ENCODE assay signal across 9 cellular contexts in the genomic region with DNA sequence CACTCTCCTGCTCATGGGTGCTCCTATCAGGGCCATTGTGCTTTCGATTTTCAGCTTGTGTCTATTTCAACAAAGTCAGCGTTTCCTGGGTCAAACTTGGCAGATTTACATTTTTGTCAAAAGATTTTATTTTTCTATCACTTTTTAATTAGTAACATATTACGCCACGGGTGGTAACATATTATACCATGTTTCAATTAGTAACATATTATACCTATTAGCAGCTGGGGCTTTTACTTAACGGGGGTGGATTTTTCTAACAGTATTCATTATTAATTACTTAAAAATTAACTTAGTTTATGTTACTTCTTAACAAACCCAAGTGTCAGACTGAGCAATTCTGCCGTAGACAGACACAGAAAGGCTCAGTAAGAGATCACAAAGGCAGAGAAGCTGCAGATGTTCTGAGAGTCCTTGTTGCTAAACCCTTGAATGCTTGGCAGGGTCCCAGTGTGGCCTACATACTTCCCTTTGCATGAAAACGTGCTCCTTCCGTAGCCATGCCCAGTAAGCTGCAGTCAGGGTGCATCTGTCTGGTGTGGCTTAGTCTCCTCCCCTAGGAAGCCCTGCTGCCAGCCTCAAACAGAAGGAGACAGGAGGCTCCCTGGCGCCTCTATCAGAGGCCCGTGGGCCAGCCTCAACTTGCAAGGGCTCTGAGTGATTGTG.
DNase-seq lines count a peak whose midpoint lies in the region; FAIRE-seq and TF ChIP-seq lines count a peak whose summit lies in the region.
"Had no signal": no experiment of that assay in that cellular context is flagged by ENCODE, and none has a peak within 500 bp of the region (broad histone marks: within the 10 kb centered on the region; RNA-seq: fewer than 3 reads in every experiment).

No MANE protein-coding gene starts in this region.

- no peaks in the 10 kb centered on the region for H3K9me3 ChIP-seq in kidney (ENCODE audit: control insufficient read depth in 1 of 2, low read length in 2 of 2)

- peak overlapping the region; percentile 38 to 48 for H3K27ac ChIP-seq in kidney (ENCODE audit: low read depth in 2 of 2, low read length in 2 of 2)
- H3K27ac ChIP-seq: VCaP had no signal

- DNase-seq in Daoy (ENCODE audit: low read depth), result peak; percentile 12
- DNase-seq in H4 (ENCODE audit: low spot score), result peak; percentile 26
- peak; percentile 49 for DNase-seq in NCI-H2029 treated with DMSO at 0.1 percent for 48 hours (lab: John Stamatoyannopoulos, UW)
- DNase-seq in kidney, result peak; percentile 64
- DNase-seq in T-helper 2 cell, result no peak
- no peak for DNase-seq in RKO (ENCODE audit: low spot score)
- DNase-seq in COLO668 (lab: John Stamatoyannopoulos, UW; ENCODE audit: unreplicated experiment), result no peak
- no peak for DNase-seq in NCI-H1092 treated with DMSO at 0.1 percent for 48 hours (lab: John Stamatoyannopoulos, UW)

- H3K4me1 ChIP-seq in kidney (ENCODE audit: control insufficient read depth in 1 of 2, insufficient read depth in 1 of 2, low read depth in 1 of 2, low read length in 2 of 2), result peaks cover 9 to 12% of the 10 kb centered on the region in 2 donors

- no peak for TF ChIP-seq CTCF in kidney (IDR thresholded peaks at IDR 0.05; ENCODE audit: borderline replicate concordance, extremely low read depth, insufficient read depth)

- peak; percentile 90 for FAIRE-seq in kidney (lab: Jason Lieb, UNC)

- intact Hi-C loops in kidney (cut with DNase I), result no loop called here

- H3K36me3 ChIP-seq in kidney (ENCODE audit: control insufficient read depth in 1 of 2, insufficient read depth in 2 of 2, low read length in 2 of 2), result no peaks in the 10 kb centered on the region

- H3K9ac ChIP-seq in kidney (ENCODE audit: low read length in 2 of 2), result no peak overlapping the region

- no peak overlapping the region for H3K4me3 ChIP-seq in kidney (ENCODE audit: low read length in 2 of 2)

Comparison
In these comparisons a context has a peak if more than half of its experiments do, and no peak if none do; other contexts are left out.
1. DNase-seq: peak in Daoy (single experiment), H4 (single experiment), NCI-H2029 treated with DMSO at 0.1 percent for 48 hours (single experiment) and kidney (single experiment); none in T-helper 2 cell (0 of 5), RKO (single experiment), COLO668 (single experiment) and NCI-H1092 treated with DMSO at 0.1 percent for 48 hours (single experiment).